ENCODE assay signal across 10 cellular contexts in genomic region chr1:99527078-99527477, GRCh38.
DNase-seq lines count a peak whose midpoint lies in the region; ATAC-seq and TF ChIP-seq lines count a peak whose summit lies in the region.
"Had no signal": no experiment of that assay in that cellular context is flagged by ENCODE, and none has a peak within 500 bp of the region (broad histone marks: within the 10 kb centered on the region; RNA-seq: fewer than 3 reads in every experiment).

No MANE protein-coding gene starts in this region.

- no peak overlapping the region for H2BK12ac ChIP-seq in trophoblast cell (ENCODE audit: low read length)

- no peaks in the 10 kb centered on the region for H3K79me1 ChIP-seq in trophoblast cell (ENCODE audit: low read length)

- no CpG with 5 or more reads among the region's 3 CpGs for WGBS in trophoblast cell (ENCODE audit: extremely low coverage, insufficient coverage, insufficient read length)

- no peaks in the 10 kb centered on the region for H4K20me1 ChIP-seq in PC-3 (ENCODE audit: low read length)

- H4K12ac ChIP-seq in trophoblast cell (ENCODE audit: low read depth, low read length) = no peak overlapping the region

- no peak overlapping the region for H4K8ac ChIP-seq in trophoblast cell (ENCODE audit: low read depth, low read length)

- no peak overlapping the region for H4K91ac ChIP-seq in trophoblast cell (ENCODE audit: low read depth, low read length)

- H3K4me2 ChIP-seq in PC-3 (ENCODE audit: low read length) = no peak overlapping the region
- no peak overlapping the region for H3K4me2 ChIP-seq in trophoblast cell (ENCODE audit: low read length)

- no peaks in the 10 kb centered on the region for H3F3A ChIP-seq in PC-3 (ENCODE audit: low read length, unreplicated experiment)

- ATAC-seq in PC-3 = peak; percentile 43; the same call in 1 of the 2 replicates

- H3K36me3 ChIP-seq in PC-3 (ENCODE audit: low read depth, low read length) (no peaks in the 10 kb centered on the region), trophoblast cell (ENCODE audit: control insufficient read depth in 1 of 2, insufficient read depth in 2 of 2, low read length in 2 of 2) (no peaks in the 10 kb centered on the region)

- H3K9me3 ChIP-seq in PC-3 (ENCODE audit: low read length) (no peaks in the 10 kb centered on the region), trophoblast cell (ENCODE audit: insufficient read depth, low read depth, low read length) (no peaks in the 10 kb centered on the region)

- no TSS peak for BruUV-seq in PC-3 (replicated peaks; lab: Mats Ljungman, UMichigan)

- no peak for DNase-seq in GM10266 (ENCODE audit: extremely low spot score)
- DNase-seq in PC-3 = peak; percentile 51
- peak; percentile 19 for DNase-seq in epithelial cell of esophagus (ENCODE audit: low read depth)
- DNase-seq in trophoblast cell = peak; percentile 40 to 90
- no peak for DNase-seq in NCI-H146 (lab: John Stamatoyannopoulos, UW)
- no peak for DNase-seq in germinal center (ENCODE audit: low spot score)
- no peak for DNase-seq in SIG-M5 treated with dmso at 0.1 percent for 504 hours (lab: John Stamatoyannopoulos, UW; ENCODE audit: unreplicated experiment)
- no peak for DNase-seq in NCI-H187 treated with DMSO at 0.1 percent for 48 hours (lab: John Stamatoyannopoulos, UW)
- DNase-seq: activated CD4-positive, alpha-beta T cell treated with anti-CD3 and anti-CD28 coated beads, Interleukin-2, amount 10 ng/mL, durations not matched to agents 24 days and 14 days; NCI-H1694 had no signal

- H3K4me1 ChIP-seq in PC-3 (ENCODE audit: insufficient read depth, low read length) = no peaks in the 10 kb centered on the region
- H3K4me1 ChIP-seq in trophoblast cell (ENCODE audit: control insufficient read depth in 1 of 2, insufficient read depth in 2 of 2, low read length in 2 of 2) = no peaks in the 10 kb centered on the region

- H2BK5ac ChIP-seq in trophoblast cell (ENCODE audit: low read depth, low read length, poor library complexity) = no peak overlapping the region

- H3K4ac ChIP-seq in trophoblast cell (ENCODE audit: low read depth, low read length) = no peak overlapping the region

- H3K27ac ChIP-seq in PC-3 (ENCODE audit: low read length) (no peak overlapping the region), trophoblast cell (ENCODE audit: low read depth, low read length) (no peak overlapping the region)

- POLR2A ChIA-PET in PC-3 (lab: Charles Lee; ENCODE audit: unreplicated experiment) = no interaction called here

- H3K9ac ChIP-seq in PC-3 (ENCODE audit: low read length) (no peak overlapping the region), trophoblast cell (ENCODE audit: low read length) (no peak overlapping the region)

- H2AFZ ChIP-seq in PC-3 (ENCODE audit: low read length) (peak overlapping the region; percentile 14; the same call in 1 of the 2 replicates), trophoblast cell (ENCODE audit: insufficient read depth, low read length, poor library complexity) (no peak overlapping the region)

- H3K27me3 ChIP-seq in PC-3 (ENCODE audit: low read length) = no peaks in the 10 kb centered on the region
- no peaks in the 10 kb centered on the region for H3K27me3 ChIP-seq in trophoblast cell (ENCODE audit: insufficient read depth, low read length)

- CTCF ChIA-PET in PC-3 (lab: Charles Lee) = interaction anchor here (0.7 to 1.3 kb wide), 3 partner anchors 31 to 161 kb away, joined by 3 to 6 read pairs (median 5); partner anchors contain the start of gene PALMD

- no peaks in the 10 kb centered on the region for H3K9me2 ChIP-seq in PC-3 (replicated peaks; ENCODE audit: low read length)

- H3K23ac ChIP-seq in trophoblast cell (ENCODE audit: low read length) = no peak overlapping the region

- no peak overlapping the region for H3K14ac ChIP-seq in trophoblast cell (ENCODE audit: low read length)

- TF ChIP-seq CTCF in GM10266 (IDR thresholded peaks at IDR 0.05; ENCODE audit: control insufficient read depth, insufficient read depth, low read depth, missing control alignments) = peak; percentile 20
- peak; percentile 72 for TF ChIP-seq CTCF in PC-3 (conservative IDR thresholded peaks at IDR 0.05; ENCODE audit: low read depth, low read length)
- TF ChIP-seq CTCF in epithelial cell of esophagus (IDR thresholded peaks at IDR 0.05; ENCODE audit: insufficient read depth, low read depth, low read length, missing control alignments) = peak; percentile 30

- H3K4me3 ChIP-seq in PC-3 (ENCODE audit: low read length) (no peak overlapping the region), epithelial cell of esophagus (ENCODE audit: low read length) (no peak overlapping the region), trophoblast cell (ENCODE audit: low read depth, low read length) (no peak overlapping the region)

- H2BK120ac ChIP-seq in trophoblast cell (ENCODE audit: insufficient read depth, low read length, poor library complexity) = no peak overlapping the region

- intact Hi-C loops in PC-3 (cut with micrococcal nuclease) = loop anchor here (2.0 to 5.0 kb wide), 3 partner anchors 45 to 346 kb away; partner anchors contain the start of gene PALMD

- H2AK5ac ChIP-seq in trophoblast cell (ENCODE audit: low read length) = no peak overlapping the region

- no peaks in the 10 kb centered on the region for H3K79me2 ChIP-seq in PC-3 (ENCODE audit: low read length)
- no peaks in the 10 kb centered on the region for H3K79me2 ChIP-seq in trophoblast cell (ENCODE audit: control insufficient read depth, insufficient read depth, low read length, poor library complexity)

- no peak overlapping the region for H3K18ac ChIP-seq in trophoblast cell (ENCODE audit: low read length)

Comparison
In these comparisons a context has a peak if more than half of its experiments do, and no peak if none do; other contexts are left out.
1. DNase-seq: peak in PC-3 (single experiment), epithelial cell of esophagus (single experiment) and trophoblast cell (2 of 2); none in GM10266 (single experiment), NCI-H146 (single experiment), germinal center (single experiment), SIG-M5 treated with dmso at 0.1 percent for 504 hours (single experiment) and NCI-H187 treated with DMSO at 0.1 percent for 48 hours (single experiment).
2. CTCF ChIP-seq: peak in every context shown above with its lines; median percentile 72 in PC-3; 30 in epithelial cell of esophagus; 20 in GM10266.